ENCODE assay signal across 8 cellular contexts in genomic region chr1:183622884-183623785, GRCh38. TPM values are rescaled to one million over a fixed set of nuclear protein-coding genes. Genes with fewer than 3 reads are reported as not detected.
DNase-seq lines count a peak whose midpoint lies in the region; ATAC-seq and TF ChIP-seq lines count a peak whose summit lies in the region.

No MANE protein-coding gene starts in this region.

- peaks cover 27 to 44% (median 34%) of the 10 kb centered on the region in 4 donors for H3K4me1 ChIP-seq in upper lobe of left lung

- H3K9me3 Mint-ChIP-seq in activated CD4-positive, alpha-beta memory T cell treated with anti-CD3 and anti-CD28 coated beads for 36 hours, result no peaks in the 10 kb centered on the region
- no peaks in the 10 kb centered on the region for H3K9me3 Mint-ChIP-seq in naive B cell

- no peak overlapping the region for H3K27ac Mint-ChIP-seq in activated CD4-positive, alpha-beta memory T cell treated with anti-CD3 and anti-CD28 coated beads for 36 hours
- peak overlapping the region; percentile 9 to 92 (median 80) for H3K27ac Mint-ChIP-seq in naive B cell

- no peaks in the 10 kb centered on the region for H3K27me3 Mint-ChIP-seq in activated CD4-positive, alpha-beta memory T cell treated with anti-CD3 and anti-CD28 coated beads for 36 hours
- no peaks in the 10 kb centered on the region for H3K27me3 Mint-ChIP-seq in naive B cell

- TF ChIP-seq EP300 in upper lobe of left lung (IDR thresholded peaks at IDR 0.05), result no peak

- H3K27me3 ChIP-seq in BJ (ENCODE audit: control insufficient read depth, insufficient read depth, low read length) (no peaks in the 10 kb centered on the region), upper lobe of left lung (no peaks in the 10 kb centered on the region)

- H3K4me1 Mint-ChIP-seq in activated CD4-positive, alpha-beta memory T cell treated with anti-CD3 and anti-CD28 coated beads for 36 hours (ENCODE audit: low read depth), result peaks cover 4% of the 10 kb centered on the region
- peaks cover 8 to 19% (median 10%) of the 10 kb centered on the region in 3 donors for H3K4me1 Mint-ChIP-seq in naive B cell

- ATAC-seq in GM18867 (IDR thresholded peaks at IDR 0.05; ENCODE audit: unreplicated experiment) (peak; percentile 77), HG03135 (IDR thresholded peaks at IDR 0.05; ENCODE audit: unreplicated experiment) (peak; percentile 74), naive B cell (ENCODE audit: low read depth in 2 of 2) (peak; percentile 95 to 100), upper lobe of left lung (ENCODE audit: low FRiP score in 2 of 2) (peak; percentile 86 to 89)

- DNase-seq in BJ (ENCODE audit: low read depth), result no peak
- DNase-seq in NCI-H345 treated with DMSO at 0.1 percent for 48 hours (lab: John Stamatoyannopoulos, UW; ENCODE audit: unreplicated experiment), result peak; percentile 15
- peak; percentile 63 for DNase-seq in activated CD4-positive, alpha-beta memory T cell treated with anti-CD3 and anti-CD28 coated beads for 36 hours
- DNase-seq in epithelial cell of esophagus (ENCODE audit: low read depth), result peak; percentile 85
- peak; percentile 53 for DNase-seq in naive B cell
- DNase-seq in upper lobe of left lung, result peak in 1 of 2 donors; percentile 74

- CTCF ChIA-PET in BJ (lab: Yijun Ruan, JAX), result interaction anchor here (0.9 to 1.0 kb wide), 2 partner anchors 14 to 153 kb away, joined by 4 to 8 read pairs; no protein-coding TSS in a partner anchor
- CTCF ChIA-PET in activated CD4-positive, alpha-beta memory T cell treated with anti-CD3 and anti-CD28 coated beads for 36 hours (lab: Charles Lee), result interaction anchor here (1.0 to 1.2 kb wide), 4 partner anchors 72 to 341 kb away, joined by 3 to 6 read pairs (median 4); no protein-coding TSS in a partner anchor

- intact Hi-C loops in activated CD4-positive, alpha-beta memory T cell treated with anti-CD3 and anti-CD28 coated beads for 36 hours (cut with micrococcal nuclease), result loop anchor here (1.0 to 2.0 kb wide), 3 partner anchors 32 to 342 kb away; partner anchors contain the start of gene NCF2

- peaks cover 16% of the 10 kb centered on the region for H3K36me3 Mint-ChIP-seq in activated CD4-positive, alpha-beta memory T cell treated with anti-CD3 and anti-CD28 coated beads for 36 hours
- no peaks in the 10 kb centered on the region for H3K36me3 Mint-ChIP-seq in naive B cell

- H3K9me3 ChIP-seq in upper lobe of left lung, result no peaks in the 10 kb centered on the region

- peak overlapping the region in 2 of 4 donors; percentile 13 to 63 for H3K27ac ChIP-seq in upper lobe of left lung

- no peak overlapping the region for H3K4me3 Mint-ChIP-seq in activated CD4-positive, alpha-beta memory T cell treated with anti-CD3 and anti-CD28 coated beads for 36 hours
- no peak overlapping the region for H3K4me3 Mint-ChIP-seq in naive B cell

- TF ChIP-seq CTCF in BJ (IDR thresholded peaks at IDR 0.05; ENCODE audit: insufficient read depth, low read depth, low read length), result peak; percentile 70
- peak; percentile 83 for TF ChIP-seq CTCF in epithelial cell of esophagus (IDR thresholded peaks at IDR 0.05; ENCODE audit: insufficient read depth, low read depth, low read length, missing control alignments)
- peak in 4 of 6 experiments; percentile 22 to 72 (median 62) for TF ChIP-seq CTCF in upper lobe of left lung (IDR thresholded peaks at IDR 0.05)

- 60 to 65% methylated on average over 10 of the region's 10 CpGs for WGBS in upper lobe of left lung, 2 donors

- H3K36me3 ChIP-seq in BJ (ENCODE audit: control insufficient read depth, insufficient read depth, low read length) (peaks cover 1% of the 10 kb centered on the region), upper lobe of left lung (peaks cover 0 to 37% (median 2%) of the 10 kb centered on the region in 4 donors)

- no peak for TF ChIP-seq POLR2A in upper lobe of left lung (IDR thresholded peaks at IDR 0.05)

- POLR2A ChIA-PET in BJ (lab: Charles Lee), result no interaction called here
- POLR2A ChIA-PET in activated CD4-positive, alpha-beta memory T cell treated with anti-CD3 and anti-CD28 coated beads for 36 hours (lab: Charles Lee), result no interaction called here

- no peak overlapping the region for H3K4me3 ChIP-seq in BJ (ENCODE audit: low read depth, low read length)
- no peak overlapping the region for H3K4me3 ChIP-seq in epithelial cell of esophagus (ENCODE audit: low read length)
- H3K4me3 ChIP-seq in upper lobe of left lung, result no peak overlapping the region

RNA-seq across cellular contexts. Expression of gene ARPC5, which starts 12.4 kb away (rescaled TPM):
- 176 and 386 TPM in 2 replicates for polyA plus RNA-seq in BJ (2011; rRNA removed)
- 128 and 142 TPM in 2 replicates for polyA minus RNA-seq in BJ (2011; rRNA and poly(A)+ RNA removed)
- total RNA-seq in activated CD4-positive, alpha-beta memory T cell treated with anti-CD3 and anti-CD28 coated beads for 36 hours, result 100 to 1,000 TPM; 158 to 161 TPM
- 100 to 1,000 TPM; 286 to 573 (median 376) TPM for polyA plus RNA-seq in naive B cell (ENCODE audit: low read depth in 6 of 6)
- total RNA-seq in upper lobe of left lung, result 100 to 1,000 TPM in 4 of 6 donors, 10 to 100 TPM in 2; 28.3 to 193 (median 109) TPM

RNA-seq across cellular contexts. Expression of gene APOBEC4, which starts 30.0 kb away (rescaled TPM):
- polyA plus RNA-seq in BJ (2011; rRNA removed) (not detected in 2 replicates), naive B cell (ENCODE audit: low read depth in 6 of 6) (not detected)
- polyA minus RNA-seq in BJ (2011; rRNA and poly(A)+ RNA removed), result not detected in 2 replicates
- not detected for total RNA-seq in activated CD4-positive, alpha-beta memory T cell treated with anti-CD3 and anti-CD28 coated beads for 36 hours
- total RNA-seq in upper lobe of left lung, result 1 to 10 TPM in 3 of 6 donors, under 1 TPM in 3; 0.20 to 5.6 (median 1.9) TPM

RNA-seq across cellular contexts. Expression of gene NCF2, which starts 32.9 kb away (rescaled TPM):
- polyA plus RNA-seq in BJ (2011; rRNA removed) (1.7 and 2.0 TPM in 2 replicates), naive B cell (ENCODE audit: low read depth in 6 of 6) (10 to 100 TPM in 1 of 6 donors, 1 to 10 TPM in 4, not detected in 1; 5.6 to 11.0 (median 6.3) TPM)
- 0.57 TPM in 1 of 2 replicates, not detected in the other for polyA minus RNA-seq in BJ (2011; rRNA and poly(A)+ RNA removed)
- total RNA-seq in activated CD4-positive, alpha-beta memory T cell treated with anti-CD3 and anti-CD28 coated beads for 36 hours, result 1 to 10 TPM; 6.6 to 7.7 TPM
- total RNA-seq in upper lobe of left lung, result 100 to 1,000 TPM in 4 of 6 donors, 10 to 100 TPM in 2; 68.5 to 202 (median 143) TPM

Comparison
In these comparisons a context has a peak if more than half of its experiments do, and no peak if none do; other contexts are left out.
1. RNA of gene NCF2, which starts 32.9 kb away (total RNA-seq): 68.5 to 202 TPM in upper lobe of left lung; 6.6 to 7.7 TPM in activated CD4-positive, alpha-beta memory T cell treated with anti-CD3 and anti-CD28 coated beads for 36 hours; every median in the first group is over 4 times any median in the second.
2. Peak in every context shown above with its lines, with median percentiles within 50 percentile points of each other: CTCF ChIP-seq and ATAC-seq.